In genomic region chr7:94161476-94161875, GRCh38 we compare ENCODE assay signal across 20 cellular contexts.
"Had no signal": no experiment of that assay in that cellular context is flagged by ENCODE, and none has a peak within 500 bp of the region (broad histone marks: within the 10 kb centered on the region; RNA-seq: fewer than 3 reads in every experiment).

No MANE protein-coding gene starts in this region.

- H3K27me3 ChIP-seq: brain microvascular endothelial cell, gastrocnemius medialis, suprapubic skin, transverse colon, uterus had no signal

- H3K4me3 Mint-ChIP-seq: activated CD8-positive, alpha-beta T cell treated with anti-CD3 and anti-CD28 coated beads for 36 hours had no signal

- H3K9me3 ChIP-seq: gastrocnemius medialis, prostate gland, suprapubic skin, transverse colon had no signal

- H3K27me3 Mint-ChIP-seq: activated naive CD4-positive, alpha-beta T cell treated with anti-CD3 and anti-CD28 coated beads, Interleukin-2, amount 10 ng/mL, durations not matched to agents 7 days and 5 days; activated naive CD8-positive, alpha-beta T cell treated with anti-CD3 and anti-CD28 coated beads, Interleukin-2, amount 50 U/mL, for 24 hours; stimulated activated naive CD8-positive, alpha-beta T cell treated with anti-CD3 and anti-CD28 coated beads, Interleukin-15, amount 100 ng/mL, for 72 hours had no signal

- H3K36me3 ChIP-seq: brain microvascular endothelial cell, gastrocnemius medialis, prostate gland, suprapubic skin, transverse colon, uterus, WERI-Rb-1 had no signal

- H3K4me1 ChIP-seq: gastrocnemius medialis, prostate gland, suprapubic skin, transverse colon, uterus had no signal

- H3K9me3 Mint-ChIP-seq: activated CD8-positive, alpha-beta T cell treated with anti-CD3 and anti-CD28 coated beads for 36 hours; activated naive CD4-positive, alpha-beta T cell treated with anti-CD3 and anti-CD28 coated beads, Interleukin-2, amount 10 ng/mL, durations not matched to agents 7 days and 5 days; activated T-cell treated with anti-CD3 and anti-CD28 coated beads, Interleukin-2, amount 50 U/mL, for 4 hours; stimulated activated naive CD8-positive, alpha-beta T cell treated with anti-CD3 and anti-CD28 coated beads, Interleukin-15, amount 100 ng/mL, for 72 hours; T-helper 1 cell treated with Interleukin-12 subunit alpha and Interleukin-12 subunit beta and Interleukin-4 antibody, amounts not matched to agents 30 μg/mL and 1 μg/mL, for 36 hours had no signal

- ATAC-seq: activated CD8-positive, alpha-beta T cell treated with anti-CD3 and anti-CD28 coated beads for 36 hours; activated naive CD8-positive, alpha-beta T cell treated with anti-CD3 and anti-CD28 coated beads, Interleukin-2, amount 50 U/mL, for 24 hours; gastrocnemius medialis; right cardiac atrium had no signal

- H3K27ac Mint-ChIP-seq: activated CD8-positive, alpha-beta T cell treated with anti-CD3 and anti-CD28 coated beads for 36 hours; activated naive CD4-positive, alpha-beta T cell treated with anti-CD3 and anti-CD28 coated beads, Interleukin-2, amount 10 ng/mL, durations not matched to agents 7 days and 5 days; activated naive CD8-positive, alpha-beta T cell treated with anti-CD3 and anti-CD28 coated beads, Interleukin-2, amount 50 U/mL, for 24 hours had no signal

- H3K27ac ChIP-seq: brain microvascular endothelial cell, gastrocnemius medialis, prostate gland, suprapubic skin, uterus, WERI-Rb-1 had no signal

- H3K4me3 ChIP-seq: gastrocnemius medialis, prostate gland, suprapubic skin, transverse colon, uterus had no signal

- H3K36me3 Mint-ChIP-seq: activated naive CD4-positive, alpha-beta T cell treated with anti-CD3 and anti-CD28 coated beads, Interleukin-2, amount 10 ng/mL, durations not matched to agents 7 days and 5 days had no signal

- DNase-seq: activated CD4-positive, alpha-beta T cell treated with anti-CD3 and anti-CD28 coated beads for 4 hours; activated CD8-positive, alpha-beta memory T cell treated with anti-CD3 and anti-CD28 coated beads, Interleukin-2, amount 50 U/mL, for 4 hours; activated CD8-positive, alpha-beta T cell treated with anti-CD3 and anti-CD28 coated beads for 36 hours; activated naive CD4-positive, alpha-beta T cell treated with anti-CD3 and anti-CD28 coated beads, Interleukin-2, amount 10 ng/mL, durations not matched to agents 7 days and 5 days; activated naive CD8-positive, alpha-beta T cell treated with anti-CD3 and anti-CD28 coated beads, Interleukin-2, amount 50 U/mL, for 24 hours; activated T-cell treated with anti-CD3 and anti-CD28 coated beads, Interleukin-2, amount 50 U/mL, for 4 hours; aorta; brain microvascular endothelial cell; central memory CD4-positive, alpha-beta T cell; erythroblast; gastrocnemius medialis; head of caudate nucleus; right cardiac atrium; stimulated activated naive CD8-positive, alpha-beta T cell treated with anti-CD3 and anti-CD28 coated beads, Interleukin-15, amount 100 ng/mL, for 72 hours; transverse colon; uterus; WERI-Rb-1 had no signal
